8 cellular contexts compared by ENCODE assay signal in the genomic region with DNA sequence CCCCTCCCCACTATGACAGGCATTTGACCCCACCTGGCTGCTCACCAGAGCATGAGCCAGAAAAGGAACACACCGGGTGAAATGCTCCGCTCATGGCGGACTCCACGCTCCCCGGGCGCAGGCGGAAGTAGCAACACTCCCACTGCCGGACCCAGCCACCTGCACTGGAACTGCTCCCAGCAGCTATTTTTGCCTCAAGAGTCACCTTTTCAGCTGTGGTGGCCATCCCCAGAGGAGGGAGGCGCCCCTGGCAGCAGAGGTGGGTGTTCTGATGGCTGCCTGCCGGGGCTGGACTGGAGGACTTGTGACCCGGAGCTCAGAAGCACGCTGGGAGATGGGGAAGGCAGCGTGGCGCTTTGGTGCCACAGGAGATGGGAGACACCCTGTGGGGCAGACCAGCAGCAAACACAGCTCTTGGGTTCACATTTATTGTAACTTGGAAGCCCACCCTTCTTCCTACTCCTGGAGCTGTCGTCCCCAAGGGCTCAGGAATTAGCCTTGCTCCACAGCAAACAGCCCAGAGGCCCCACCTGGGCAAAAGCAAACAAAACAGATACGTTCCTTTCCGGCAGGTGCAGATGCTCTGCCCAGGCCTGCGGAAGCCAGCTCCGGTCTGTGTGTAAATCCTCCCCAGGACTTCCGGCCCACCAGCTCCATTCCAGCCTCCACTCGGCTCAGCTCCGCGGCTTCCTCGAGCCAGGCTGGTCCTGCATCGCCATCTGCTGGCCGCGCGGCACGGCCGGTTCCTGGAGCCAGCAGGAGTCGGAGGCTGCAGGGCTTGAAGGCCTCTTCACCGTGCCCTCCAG. TPM values are rescaled to one million over a fixed set of nuclear protein-coding genes. Genes with fewer than 3 reads are reported as not detected.
DNase-seq lines count a peak whose midpoint lies in the region; ATAC-seq, FAIRE-seq and TF ChIP-seq lines count a peak whose summit lies in the region.

No MANE protein-coding gene starts in this region.

- CTCF ChIA-PET in activated CD4-positive, alpha-beta memory T cell treated with anti-CD3 and anti-CD28 coated beads for 36 hours (lab: Charles Lee), result interaction anchor here (0.6 to 14.2 kb wide), 42 partner anchors 8 to 1476 kb away, joined by 3 to 387 read pairs (median 4); partner anchors contain the start of genes ATF4, GRAP2, MIEF1 and RPL3

- H3K27ac Mint-ChIP-seq in activated CD4-positive, alpha-beta memory T cell treated with anti-CD3 and anti-CD28 coated beads for 36 hours, result peak overlapping the region; percentile 79

- FAIRE-seq in G401.6 (lab: Jason Lieb, UNC), result peak; percentile 87

- H3K27ac ChIP-seq in lower lobe of right lung, result peak overlapping the region; percentile 50

- H3K9me3 Mint-ChIP-seq in activated CD4-positive, alpha-beta memory T cell treated with anti-CD3 and anti-CD28 coated beads for 36 hours, result no peaks in the 10 kb centered on the region

- peaks cover 55% of the 10 kb centered on the region for H3K36me3 ChIP-seq in lower lobe of right lung

- H3K9me3 ChIP-seq in lower lobe of right lung, result no peaks in the 10 kb centered on the region

- peaks cover 54% of the 10 kb centered on the region for H3K36me3 Mint-ChIP-seq in activated CD4-positive, alpha-beta memory T cell treated with anti-CD3 and anti-CD28 coated beads for 36 hours

- ATAC-seq in HG03521 (IDR thresholded peaks at IDR 0.05; ENCODE audit: unreplicated experiment) (peak; percentile 21), lower lobe of right lung (peak; percentile 63 to 82), GM18519 (IDR thresholded peaks at IDR 0.05; ENCODE audit: low FRiP score, unreplicated experiment) (no peak)

- peak; percentile 99 for TF ChIP-seq CTCF in lower lobe of right lung (IDR thresholded peaks at IDR 0.05)

- H3K4me1 Mint-ChIP-seq in activated CD4-positive, alpha-beta memory T cell treated with anti-CD3 and anti-CD28 coated beads for 36 hours (ENCODE audit: low read depth), result peaks cover 79% of the 10 kb centered on the region

- intact Hi-C loops in activated CD4-positive, alpha-beta memory T cell treated with anti-CD3 and anti-CD28 coated beads for 36 hours (cut with micrococcal nuclease), result loop anchor here (1.0 to 10.0 kb wide), 2 partner anchors 33 to 284 kb away; partner anchors contain the start of gene PDGFB
- intact Hi-C loops in lower lobe of right lung (cut with DNase I), result no loop called here

- H3K27me3 ChIP-seq in lower lobe of right lung (ENCODE audit: low read depth), result no peaks in the 10 kb centered on the region

- H3K4me1 ChIP-seq in lower lobe of right lung, result peaks cover 79% of the 10 kb centered on the region

- H3K4me3 ChIP-seq in lower lobe of right lung, result peak overlapping the region; percentile 30

- DNase-seq in NCI-H774 (lab: John Stamatoyannopoulos, UW) (peak; percentile 89), dermis microvascular lymphatic vessel endothelial cell (ENCODE audit: low read depth in 2 of 2) (peak; percentile 90 to 94), lower lobe of right lung (peak; percentile 95)
- peak; percentile 95 for DNase-seq in activated CD4-positive, alpha-beta memory T cell treated with anti-CD3 and anti-CD28 coated beads for 36 hours
- DNase-seq in stimulated activated CD4-positive, alpha-beta T cell treated with anti-CD3 and anti-CD28 coated beads, Interleukin-4, amount 100 ng/mL, for 4 hours, result peak; percentile 85

- POLR2A ChIA-PET in activated CD4-positive, alpha-beta memory T cell treated with anti-CD3 and anti-CD28 coated beads for 36 hours (lab: Charles Lee), result interaction anchor here (0.6 to 4.3 kb wide), 9 partner anchors 8 to 1175 kb away, joined by 3 to 43 read pairs (median 5); partner anchors contain the start of genes ATF4, MIEF1 and RPL3

- H3K27me3 Mint-ChIP-seq in activated CD4-positive, alpha-beta memory T cell treated with anti-CD3 and anti-CD28 coated beads for 36 hours, result no peaks in the 10 kb centered on the region

- peak overlapping the region; percentile 61 for H3K4me3 Mint-ChIP-seq in activated CD4-positive, alpha-beta memory T cell treated with anti-CD3 and anti-CD28 coated beads for 36 hours

RNA-seq across cellular contexts. Expression of gene RPS19BP1, which starts 3.7 kb away (rescaled TPM):
- total RNA-seq in activated CD4-positive, alpha-beta memory T cell treated with anti-CD3 and anti-CD28 coated beads for 36 hours, result 10 to 100 TPM; 65.2 to 67.5 TPM
- total RNA-seq in dermis microvascular lymphatic vessel endothelial cell (41.6 and 51.3 TPM in 2 replicates), lower lobe of right lung (67.9 TPM)

RNA-seq across cellular contexts. Expression of gene ATF4, which starts 8.5 kb away (rescaled TPM):
- total RNA-seq in activated CD4-positive, alpha-beta memory T cell treated with anti-CD3 and anti-CD28 coated beads for 36 hours, result 100 to 1,000 TPM; 437 to 455 TPM
- total RNA-seq in dermis microvascular lymphatic vessel endothelial cell (125 and 177 TPM in 2 replicates), lower lobe of right lung (327 TPM)

RNA-seq across cellular contexts. Expression of gene MIEF1, which starts 26.8 kb away (rescaled TPM):
- 10 to 100 TPM; 40.3 to 43.1 TPM for total RNA-seq in activated CD4-positive, alpha-beta memory T cell treated with anti-CD3 and anti-CD28 coated beads for 36 hours
- 11.8 and 16.4 TPM in 2 replicates for total RNA-seq in dermis microvascular lymphatic vessel endothelial cell
- 27.7 TPM for total RNA-seq in lower lobe of right lung

RNA-seq across cellular contexts. Expression of gene CACNA1I, which starts 41.7 kb away (rescaled TPM):
- total RNA-seq in activated CD4-positive, alpha-beta memory T cell treated with anti-CD3 and anti-CD28 coated beads for 36 hours, result under 1 TPM; 0.36 to 0.57 TPM
- total RNA-seq in dermis microvascular lymphatic vessel endothelial cell, result not detected in 2 replicates
- 0.21 TPM for total RNA-seq in lower lobe of right lung
